Comparison of ENCODE assay signal across 19 cellular contexts in genomic region chr11:58926695-58927094, GRCh38. TPM values are rescaled to one million over a fixed set of nuclear protein-coding genes. Genes with fewer than 3 reads are reported as not detected.
A peak's percentile ranks its signal among the peaks of the same experiment; 100 is the strongest.
DNase-seq lines count a peak whose midpoint lies in the region; ATAC-seq, FAIRE-seq and TF ChIP-seq lines count a peak whose summit lies in the region.
"Had no signal": no experiment of that assay in that cellular context is flagged by ENCODE, and none has a peak within 500 bp of the region (broad histone marks: within the 10 kb centered on the region; RNA-seq: fewer than 3 reads in every experiment).

No MANE protein-coding gene starts in this region.

- POLR2A ChIA-PET in SK-N-SH (lab: Yijun Ruan, JAX), result no interaction called here

- no peaks in the 10 kb centered on the region for H3K27me3 ChIP-seq in SK-N-SH (ENCODE audit: insufficient read depth)
- no peaks in the 10 kb centered on the region for H3K27me3 ChIP-seq in astrocyte (ENCODE audit: insufficient read depth, low read length)
- H3K27me3 ChIP-seq: Peyer's patch had no signal

- no peak overlapping the region for H3K27ac ChIP-seq in SK-N-SH (ENCODE audit: low read depth in 2 of 2, low read length in 1 of 2)
- H3K27ac ChIP-seq in astrocyte (ENCODE audit: low read depth, low read length), result no peak overlapping the region
- peak overlapping the region; percentile 84 to 87 for H3K27ac ChIP-seq in kidney (ENCODE audit: low read depth in 2 of 2, low read length in 2 of 2)
- H3K27ac ChIP-seq: Peyer's patch had no signal

- H3K9ac ChIP-seq in SK-N-SH, result no peak overlapping the region
- no peak overlapping the region for H3K9ac ChIP-seq in astrocyte (ENCODE audit: low read length)
- peak overlapping the region in 1 of 2 donors; percentile 78 for H3K9ac ChIP-seq in kidney (ENCODE audit: low read length in 2 of 2)

- peaks cover 11% of the 10 kb centered on the region for H3K4me1 Mint-ChIP-seq in astrocyte (ENCODE audit: low read depth, unreplicated experiment)
- H3K4me1 Mint-ChIP-seq in activated naive CD8-positive, alpha-beta T cell treated with anti-CD3 and anti-CD28 coated beads for 36 hours, result peaks cover 22% of the 10 kb centered on the region

- H3K9me2 ChIP-seq in SK-N-SH, result no peaks in the 10 kb centered on the region

- no peaks in the 10 kb centered on the region for H3F3A ChIP-seq in SK-N-SH (replicated peaks; ENCODE audit: insufficient read depth)

- H3K27me3 Mint-ChIP-seq in astrocyte (ENCODE audit: low read depth, unreplicated experiment), result no peaks in the 10 kb centered on the region
- H3K27me3 Mint-ChIP-seq in activated naive CD8-positive, alpha-beta T cell treated with anti-CD3 and anti-CD28 coated beads for 36 hours, result peaks cover 5% of the 10 kb centered on the region

- 42% methylated on average over 1 of the region's 1 CpG for WGBS in SK-N-SH (ENCODE audit: low lambda C conversion rate)

- FAIRE-seq in astrocyte (lab: Jason Lieb, UNC), result peak; percentile 43
- FAIRE-seq in kidney (lab: Jason Lieb, UNC), result peak; percentile 62
- FAIRE-seq: A204.1 had no signal

- H3K27ac Mint-ChIP-seq in astrocyte (ENCODE audit: unreplicated experiment), result no peak overlapping the region
- H3K27ac Mint-ChIP-seq in activated naive CD8-positive, alpha-beta T cell treated with anti-CD3 and anti-CD28 coated beads for 36 hours, result no peak overlapping the region

- H3K36me3 Mint-ChIP-seq in astrocyte (ENCODE audit: low read depth, unreplicated experiment), result no peaks in the 10 kb centered on the region
- H3K36me3 Mint-ChIP-seq in activated naive CD8-positive, alpha-beta T cell treated with anti-CD3 and anti-CD28 coated beads for 36 hours, result no peaks in the 10 kb centered on the region
- H3K36me3 Mint-ChIP-seq: naive B cell had no signal

- peaks cover 0 to 9% of the 10 kb centered on the region in 2 experiments; a peak in 2 of 4 replicates for H3K4me1 ChIP-seq in SK-N-SH (ENCODE audit: control insufficient read depth in 1 of 2, insufficient read depth in 2 of 2, low read depth in 1 of 2, low read length in 1 of 2)
- H3K4me1 ChIP-seq in astrocyte (ENCODE audit: insufficient read depth, low read length), result peaks cover 12% of the 10 kb centered on the region
- H3K4me1 ChIP-seq in kidney (ENCODE audit: control insufficient read depth in 1 of 2, insufficient read depth in 1 of 2, low read depth in 1 of 2, low read length in 2 of 2), result peaks cover 10 to 11% of the 10 kb centered on the region in 2 donors

- H3K79me2 ChIP-seq in SK-N-SH (ENCODE audit: insufficient read depth), result no peaks in the 10 kb centered on the region
- no peaks in the 10 kb centered on the region for H3K79me2 ChIP-seq in astrocyte (ENCODE audit: insufficient read depth, low read length)

- TF ChIP-seq CTCF in SK-N-SH (IDR thresholded peaks at IDR 0.05), result no peak
- no peak for TF ChIP-seq CTCF in astrocyte (IDR thresholded peaks at IDR 0.05; ENCODE audit: insufficient read depth, low read depth, low read length)
- no peak for TF ChIP-seq CTCF in kidney (IDR thresholded peaks at IDR 0.05; ENCODE audit: borderline replicate concordance, extremely low read depth, insufficient read depth)

- no peak for DNase-seq in SK-N-SH
- peak; percentile 72 for DNase-seq in astrocyte (ENCODE audit: low read depth)
- DNase-seq in kidney, result no peak
- DNase-seq in RPMI8226, result no peak
- DNase-seq in hippocampal formation (lab: John Stamatoyannopoulos, UW), result no peak
- no peak for DNase-seq in activated naive CD8-positive, alpha-beta T cell treated with anti-CD3 and anti-CD28 coated beads for 36 hours
- DNase-seq in SW 1271 (lab: John Stamatoyannopoulos, UW), result no peak
- DNase-seq: activated CD4-positive, alpha-beta T cell treated with anti-CD3 and anti-CD28 coated beads, Interleukin-2, amount 50 U/mL, for 4 hours; aorta; KG1; naive B cell; NCI-H1417 treated with DMSO at 0.1 percent for 48 hours; NCI-H510A treated with DMSO at 0.1 percent for 48 hours; stimulated activated naive CD4-positive, alpha-beta T cell treated with Interleukin-2 at 50 U/mL for 16 hours had no signal

- ATAC-seq in SK-N-SH treated with all-trans-retinoic acid at 6 μM for 48 hours, result no peak
- ATAC-seq: sciatic nerve had no signal

- H3K4me2 ChIP-seq in SK-N-SH, result 0 out of 2 replicates have a peak overlapping the region, but pooled peaks have one; percentile 33
- H3K4me2 ChIP-seq in astrocyte (ENCODE audit: low read length), result no peak overlapping the region

- intact Hi-C loops in kidney (cut with DNase I), result no loop called here

- H2AFZ ChIP-seq in SK-N-SH (ENCODE audit: low read depth), result 0 out of 2 replicates have a peak overlapping the region, but pooled peaks have one; percentile 14
- H2AFZ ChIP-seq in astrocyte (ENCODE audit: low read depth, low read length), result no peak overlapping the region

- TF ChIP-seq RAD21 in SK-N-SH (IDR thresholded peaks at IDR 0.05; ENCODE audit: low read length), result no peak

- no peak overlapping the region for H3K4me3 Mint-ChIP-seq in astrocyte (ENCODE audit: unreplicated experiment)
- no peak overlapping the region for H3K4me3 Mint-ChIP-seq in activated naive CD8-positive, alpha-beta T cell treated with anti-CD3 and anti-CD28 coated beads for 36 hours

- no peaks in the 10 kb centered on the region for H3K9me3 ChIP-seq in SK-N-SH
- H3K9me3 ChIP-seq in astrocyte (ENCODE audit: insufficient read depth, low read depth, low read length), result no peaks in the 10 kb centered on the region
- no peaks in the 10 kb centered on the region for H3K9me3 ChIP-seq in kidney (ENCODE audit: control insufficient read depth in 1 of 2, low read length in 2 of 2)
- H3K9me3 ChIP-seq: Peyer's patch had no signal

- H3K36me3 ChIP-seq in SK-N-SH (replicated peaks in 1 of 2; ENCODE audit: control insufficient read depth in 1 of 2, insufficient read depth in 2 of 2, low read length in 1 of 2), result no peaks in the 10 kb centered on the region
- no peaks in the 10 kb centered on the region for H3K36me3 ChIP-seq in astrocyte (ENCODE audit: insufficient read depth, low read length)
- H3K36me3 ChIP-seq in kidney (ENCODE audit: control insufficient read depth in 1 of 2, insufficient read depth in 2 of 2, low read length in 2 of 2), result no peaks in the 10 kb centered on the region
- H3K36me3 ChIP-seq: Peyer's patch had no signal

- no peak for TF ChIP-seq EP300 in SK-N-SH (IDR thresholded peaks at IDR 0.05; ENCODE audit: borderline replicate concordance in 1 of 2, low read depth in 1 of 2, low read length in 1 of 2)

- no peaks in the 10 kb centered on the region for H3K9me3 Mint-ChIP-seq in astrocyte (ENCODE audit: unreplicated experiment)
- no peaks in the 10 kb centered on the region for H3K9me3 Mint-ChIP-seq in activated naive CD8-positive, alpha-beta T cell treated with anti-CD3 and anti-CD28 coated beads for 36 hours
- H3K9me3 Mint-ChIP-seq: naive B cell had no signal

- CTCF ChIA-PET in SK-N-SH (lab: Yijun Ruan, JAX), result interaction anchor here (0.9 to 2.4 kb wide), 4 partner anchors 8 to 232 kb away, joined by 3 to 10 read pairs (median 6); no protein-coding TSS in a partner anchor

- H3K4me3 ChIP-seq in SK-N-SH (ENCODE audit: low read depth in 2 of 2, low read length in 1 of 2) (no peak overlapping the region), astrocyte (ENCODE audit: insufficient read depth, low read depth, low read length) (no peak overlapping the region), kidney (ENCODE audit: low read length in 2 of 2) (peak overlapping the region in 1 of 2 donors; percentile 78)
- H3K4me3 ChIP-seq: Peyer's patch had no signal

- H4K20me1 ChIP-seq in SK-N-SH (ENCODE audit: insufficient read depth) (no peaks in the 10 kb centered on the region), astrocyte (ENCODE audit: insufficient read depth, low read length) (no peaks in the 10 kb centered on the region)

TF ChIP-seq in SK-N-SH treated with all-trans-retinoic acid at 6 μM for 48 hours, 23 proteins besides CTCF, POLR2A, EP300 and RAD21 (continues in another document):
- TF ChIP-seq, protein P1, sequence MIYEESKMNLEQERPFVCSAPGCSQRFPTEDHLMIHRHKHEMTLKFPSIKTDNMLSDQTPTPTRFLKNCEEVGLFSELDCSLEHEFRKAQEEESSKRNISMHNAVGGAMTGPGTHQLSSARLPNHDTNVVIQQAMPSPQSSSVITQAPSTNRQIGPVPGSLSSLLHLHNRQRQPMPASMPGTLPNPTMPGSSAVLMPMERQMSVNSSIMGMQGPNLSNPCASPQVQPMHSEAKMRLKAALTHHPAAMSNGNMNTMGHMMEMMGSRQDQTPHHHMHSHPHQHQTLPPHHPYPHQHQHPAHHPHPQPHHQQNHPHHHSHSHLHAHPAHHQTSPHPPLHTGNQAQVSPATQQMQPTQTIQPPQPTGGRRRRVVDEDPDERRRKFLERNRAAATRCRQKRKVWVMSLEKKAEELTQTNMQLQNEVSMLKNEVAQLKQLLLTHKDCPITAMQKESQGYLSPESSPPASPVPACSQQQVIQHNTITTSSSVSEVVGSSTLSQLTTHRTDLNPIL (CRISPR knock-in tag; IDR thresholded peaks at IDR 0.05; ENCODE audit: low read depth), result no peak
- TF ChIP-seq SNAI2 (CRISPR knock-in tag; IDR thresholded peaks at IDR 0.05) (no peak), BACH2 (CRISPR knock-in tag; IDR thresholded peaks at IDR 0.05; ENCODE audit: borderline replicate concordance) (no peak), ESRRG (CRISPR knock-in tag; IDR thresholded peaks at IDR 0.05) (no peak), ZFP3 (CRISPR knock-in tag; IDR thresholded peaks at IDR 0.05) (no peak)

RNA-seq across cellular contexts. Expression of gene GLYATL1, which starts 12.6 kb away (rescaled TPM):
- polyA plus RNA-seq in SK-N-SH (2012; rRNA removed) (0.21 and 0.29 TPM in 2 replicates), kidney (ENCODE audit: insufficient read depth, low read depth, low replicate concordance) (199 TPM)
- 0.01 and 0.09 TPM in 2 replicates for polyA plus RNA-seq in SK-N-SH (2012; cell fraction: cytosol; rRNA removed)
- polyA plus RNA-seq in SK-N-SH (2012; cell fraction: nucleus; rRNA removed), result 0.07 and 0.42 TPM in 2 replicates
- total RNA-seq in astrocyte (0.41 TPM in 1 of 2 replicates, not detected in the other), kidney (15.7 TPM)
- total RNA-seq in activated naive CD8-positive, alpha-beta T cell treated with anti-CD3 and anti-CD28 coated beads for 36 hours, result 1 to 10 TPM in 1 of 2 experiments, under 1 TPM in 1; 0.52 to 1.3 TPM
- total RNA-seq: aorta, left cardiac atrium, sciatic nerve had no signal
- polyA plus RNA-seq: aorta had no signal

Comparison
In these comparisons a context has a peak if more than half of its experiments do, and no peak if none do; other contexts are left out.
1. H3K27ac ChIP-seq: peak in kidney (2 of 2); none in SK-N-SH (0 of 2) and astrocyte (single experiment).